ENCODE assay signal across 1 cellular context in the genomic region with DNA sequence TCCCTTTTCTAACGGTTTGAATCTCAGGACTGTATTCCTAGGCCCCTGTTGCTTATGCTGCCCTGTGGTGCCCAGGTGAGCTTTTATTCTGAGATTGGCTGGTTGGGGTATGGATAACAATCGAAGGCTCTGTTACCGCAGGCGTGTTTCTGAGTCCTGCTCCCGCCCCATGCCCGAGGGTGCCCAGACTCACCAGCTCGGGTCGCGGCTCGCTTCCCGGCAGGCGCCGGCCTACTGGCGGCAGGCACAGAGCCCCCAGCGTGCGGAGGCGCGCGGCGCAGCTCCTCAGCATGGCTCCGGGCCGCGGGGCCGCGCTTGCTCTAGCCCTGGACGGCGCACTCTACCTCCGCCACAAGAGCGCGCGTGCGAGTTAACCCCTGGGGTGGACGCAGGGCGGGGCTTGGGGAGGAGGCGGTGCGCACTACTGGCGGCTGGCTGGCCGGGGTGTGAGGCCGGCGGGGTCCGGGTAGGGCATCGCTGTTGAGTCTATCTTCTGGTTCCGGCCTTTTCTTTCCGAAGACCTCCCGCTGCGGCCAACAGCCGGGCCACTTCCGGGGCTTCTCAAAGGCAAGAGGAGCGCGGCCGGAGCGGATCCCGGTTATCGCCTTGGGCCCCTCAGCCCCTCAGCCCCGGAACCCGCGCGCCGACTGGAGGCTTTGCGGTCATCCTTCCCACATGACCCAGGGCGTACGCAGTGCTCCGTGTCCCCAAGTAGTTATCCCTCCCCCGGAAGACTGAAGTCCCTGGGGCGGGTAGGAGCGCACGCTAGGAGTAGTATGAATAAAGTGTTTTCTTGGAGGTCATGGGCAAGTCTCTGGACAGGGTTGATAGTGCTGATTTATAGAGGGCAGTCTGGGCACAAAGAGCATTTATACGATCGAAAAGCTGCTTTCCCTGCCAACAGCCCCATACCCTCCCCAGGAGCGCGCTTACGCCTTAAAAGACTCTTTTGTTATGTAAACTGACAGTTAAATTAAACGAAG.
TF ChIP-seq lines count a peak whose summit lies in the region.

Gene THEM4 (minus strand): TSS at position 345 of the 983 bp plus-strand sequence. CDS start 53 bp downstream, at position 292.

TF ChIP-seq in K562, 482 proteins besides CTCF, POLR2A, EP300 and RAD21 (continued from another document and continues in another):
- TF ChIP-seq PRDM10 (IDR thresholded peaks at IDR 0.05; ENCODE audit: partially characterized antibody) = peak; percentile 74
- peak in 1 of 2 experiments; percentile 78; a peak in 2 of 4 replicates for TF ChIP-seq SRF (CRISPR knock-in tag; IDR thresholded peaks at IDR 0.05)
- no peak for TF ChIP-seq HNRNPUL1 (IDR thresholded peaks at IDR 0.05; ENCODE audit: low read length)
- peak; percentile 95 for TF ChIP-seq CXXC5 (CRISPR knock-in tag; IDR thresholded peaks at IDR 0.05)
- peak; percentile 29; the same call in 1 of the 2 replicates for TF ChIP-seq ZBTB43 (CRISPR knock-in tag; IDR thresholded peaks at IDR 0.05)
- no peak for TF ChIP-seq NFYB (IDR thresholded peaks at IDR 0.05; ENCODE audit: extremely low read depth, insufficient read length)
- peak; percentile 62 to 78 for TF ChIP-seq E2F6 (IDR thresholded peaks at IDR 0.05; ENCODE audit: borderline replicate concordance in 1 of 2, extremely low read depth in 1 of 2, insufficient read depth in 1 of 2, insufficient read length in 1 of 2, low read depth in 1 of 2, low read length in 1 of 2, poor library complexity in 1 of 2, severe bottlenecking in 1 of 2)
- TF ChIP-seq ARID1B (IDR thresholded peaks at IDR 0.05) = peak; percentile 52; the same call in 1 of the 2 replicates
- TF ChIP-seq SMARCC2 (IDR thresholded peaks at IDR 0.05; ENCODE audit: low read depth) = no peak
- TF ChIP-seq RBM25 (IDR thresholded peaks at IDR 0.05; ENCODE audit: low read depth, low read length, severe bottlenecking) = peak; percentile 4
- TF ChIP-seq SMARCE1 (IDR thresholded peaks at IDR 0.05) = 0 out of 2 replicates have a peak, but pooled peaks have one; percentile 10
- TF ChIP-seq TBP (optimal IDR thresholded peaks at IDR 0.05; ENCODE audit: low read depth, low read length) = peak; percentile 93
- peak; percentile 57 for TF ChIP-seq PML (IDR thresholded peaks at IDR 0.05; ENCODE audit: low read length)
- no peak for TF ChIP-seq ZNF785 (CRISPR knock-in tag; IDR thresholded peaks at IDR 0.05)
- TF ChIP-seq ZBED1 (IDR thresholded peaks at IDR 0.05) = no peak
- TF ChIP-seq NFRKB (IDR thresholded peaks at IDR 0.05; ENCODE audit: low read depth) = no peak
- TF ChIP-seq NR1H2 (CRISPR knock-in tag; IDR thresholded peaks at IDR 0.05) = peak; percentile 78; the same call in 1 of the 2 replicates
- TF ChIP-seq DIDO1 (tag; IDR thresholded peaks at IDR 0.05; ENCODE audit: low read depth) = peak; percentile 82
- TF ChIP-seq, protein P1, sequence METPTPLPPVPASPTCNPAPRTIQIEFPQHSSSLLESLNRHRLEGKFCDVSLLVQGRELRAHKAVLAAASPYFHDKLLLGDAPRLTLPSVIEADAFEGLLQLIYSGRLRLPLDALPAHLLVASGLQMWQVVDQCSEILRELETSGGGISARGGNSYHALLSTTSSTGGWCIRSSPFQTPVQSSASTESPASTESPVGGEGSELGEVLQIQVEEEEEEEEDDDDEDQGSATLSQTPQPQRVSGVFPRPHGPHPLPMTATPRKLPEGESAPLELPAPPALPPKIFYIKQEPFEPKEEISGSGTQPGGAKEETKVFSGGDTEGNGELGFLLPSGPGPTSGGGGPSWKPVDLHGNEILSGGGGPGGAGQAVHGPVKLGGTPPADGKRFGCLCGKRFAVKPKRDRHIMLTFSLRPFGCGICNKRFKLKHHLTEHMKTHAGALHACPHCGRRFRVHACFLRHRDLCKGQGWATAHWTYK (CRISPR knock-in tag; IDR thresholded peaks at IDR 0.05) = 0 out of 2 replicates have a peak, but pooled peaks have one; percentile 26
- no peak for TF ChIP-seq NUFIP1 (IDR thresholded peaks at IDR 0.05; ENCODE audit: partially characterized antibody)
- TF ChIP-seq ZFP30 (CRISPR knock-in tag; IDR thresholded peaks at IDR 0.05; ENCODE audit: borderline replicate concordance) = no peak
- TF ChIP-seq ETV1 (tag; conservative IDR thresholded peaks at IDR 0.05; ENCODE audit: low read depth) = peak; percentile 91
- TF ChIP-seq IFI16 (CRISPR knock-in tag; IDR thresholded peaks at IDR 0.05) = no peak
- TF ChIP-seq ZNF561 (CRISPR knock-in tag; conservative IDR thresholded peaks at IDR 0.05) = no peak
- peak; percentile 85 for TF ChIP-seq ATF7 (IDR thresholded peaks at IDR 0.05)
- peak; percentile 54; the same call in 1 of the 2 replicates for TF ChIP-seq KAT7 (CRISPR knock-in tag; IDR thresholded peaks at IDR 0.05; ENCODE audit: borderline replicate concordance)
- TF ChIP-seq CC2D1A (IDR thresholded peaks at IDR 0.05) = peak; percentile 49; the same call in 1 of the 2 replicates
- TF ChIP-seq XRCC3 (IDR thresholded peaks at IDR 0.05) = no peak
- TF ChIP-seq, protein P2, sequence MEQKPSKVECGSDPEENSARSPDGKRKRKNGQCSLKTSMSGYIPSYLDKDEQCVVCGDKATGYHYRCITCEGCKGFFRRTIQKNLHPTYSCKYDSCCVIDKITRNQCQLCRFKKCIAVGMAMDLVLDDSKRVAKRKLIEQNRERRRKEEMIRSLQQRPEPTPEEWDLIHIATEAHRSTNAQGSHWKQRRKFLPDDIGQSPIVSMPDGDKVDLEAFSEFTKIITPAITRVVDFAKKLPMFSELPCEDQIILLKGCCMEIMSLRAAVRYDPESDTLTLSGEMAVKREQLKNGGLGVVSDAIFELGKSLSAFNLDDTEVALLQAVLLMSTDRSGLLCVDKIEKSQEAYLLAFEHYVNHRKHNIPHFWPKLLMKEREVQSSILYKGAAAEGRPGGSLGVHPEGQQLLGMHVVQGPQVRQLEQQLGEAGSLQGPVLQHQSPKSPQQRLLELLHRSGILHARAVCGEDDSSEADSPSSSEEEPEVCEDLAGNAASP (IDR thresholded peaks at IDR 0.05) = no peak
- peak in 2 of 3 experiments; percentile 84 to 86 for TF ChIP-seq YY1 (IDR thresholded peaks at IDR 0.05; ENCODE audit: borderline replicate concordance in 1 of 3, control insufficient read depth in 1 of 3, extremely low read depth in 1 of 3, insufficient read depth in 3 of 3, insufficient read length in 1 of 3, insufficient replicate concordance in 2 of 3, low read depth in 1 of 3, low read length in 2 of 3)
- peak; percentile 75; the same call in 1 of the 2 replicates for TF ChIP-seq NR2C2 (CRISPR knock-in tag; IDR thresholded peaks at IDR 0.05)
- peak; percentile 96 for TF ChIP-seq NR2C2 (tag; IDR thresholded peaks at IDR 0.05)
- TF ChIP-seq ZNF282 (CRISPR knock-in tag; IDR thresholded peaks at IDR 0.05) = 0 out of 2 replicates have a peak, but pooled peaks have one; percentile 24
- TF ChIP-seq, protein P3, sequence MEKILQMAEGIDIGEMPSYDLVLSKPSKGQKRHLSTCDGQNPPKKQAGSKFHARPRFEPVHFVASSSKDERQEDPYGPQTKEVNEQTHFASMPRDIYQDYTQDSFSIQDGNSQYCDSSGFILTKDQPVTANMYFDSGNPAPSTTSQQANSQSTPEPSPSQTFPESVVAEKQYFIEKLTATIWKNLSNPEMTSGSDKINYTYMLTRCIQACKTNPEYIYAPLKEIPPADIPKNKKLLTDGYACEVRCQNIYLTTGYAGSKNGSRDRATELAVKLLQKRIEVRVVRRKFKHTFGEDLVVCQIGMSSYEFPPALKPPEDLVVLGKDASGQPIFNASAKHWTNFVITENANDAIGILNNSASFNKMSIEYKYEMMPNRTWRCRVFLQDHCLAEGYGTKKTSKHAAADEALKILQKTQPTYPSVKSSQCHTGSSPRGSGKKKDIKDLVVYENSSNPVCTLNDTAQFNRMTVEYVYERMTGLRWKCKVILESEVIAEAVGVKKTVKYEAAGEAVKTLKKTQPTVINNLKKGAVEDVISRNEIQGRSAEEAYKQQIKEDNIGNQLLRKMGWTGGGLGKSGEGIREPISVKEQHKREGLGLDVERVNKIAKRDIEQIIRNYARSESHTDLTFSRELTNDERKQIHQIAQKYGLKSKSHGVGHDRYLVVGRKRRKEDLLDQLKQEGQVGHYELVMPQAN (IDR thresholded peaks at IDR 0.05; ENCODE audit: borderline replicate concordance) = peak; percentile 35; the same call in 1 of the 2 replicates
- TF ChIP-seq, protein P4, sequence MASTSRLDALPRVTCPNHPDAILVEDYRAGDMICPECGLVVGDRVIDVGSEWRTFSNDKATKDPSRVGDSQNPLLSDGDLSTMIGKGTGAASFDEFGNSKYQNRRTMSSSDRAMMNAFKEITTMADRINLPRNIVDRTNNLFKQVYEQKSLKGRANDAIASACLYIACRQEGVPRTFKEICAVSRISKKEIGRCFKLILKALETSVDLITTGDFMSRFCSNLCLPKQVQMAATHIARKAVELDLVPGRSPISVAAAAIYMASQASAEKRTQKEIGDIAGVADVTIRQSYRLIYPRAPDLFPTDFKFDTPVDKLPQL (IDR thresholded peaks at IDR 0.05; ENCODE audit: extremely low read depth, insufficient read length) = no peak
- peak; percentile 89 for TF ChIP-seq TOE1 (IDR thresholded peaks at IDR 0.05; ENCODE audit: borderline replicate concordance)
- TF ChIP-seq TOE1 (CRISPR knock-in tag; IDR thresholded peaks at IDR 0.05; ENCODE audit: borderline replicate concordance, low read depth) = no peak
- TF ChIP-seq MAFF (IDR thresholded peaks at IDR 0.05; ENCODE audit: low read length) = no peak
- TF ChIP-seq CREM (IDR thresholded peaks at IDR 0.05; ENCODE audit: low read depth) = peak; percentile 97
- TF ChIP-seq ILK (tag; IDR thresholded peaks at IDR 0.05; ENCODE audit: borderline replicate concordance, low read depth) = no peak
- peak; percentile 98 for TF ChIP-seq ZEB2 (IDR thresholded peaks at IDR 0.05)
- TF ChIP-seq, protein P5, sequence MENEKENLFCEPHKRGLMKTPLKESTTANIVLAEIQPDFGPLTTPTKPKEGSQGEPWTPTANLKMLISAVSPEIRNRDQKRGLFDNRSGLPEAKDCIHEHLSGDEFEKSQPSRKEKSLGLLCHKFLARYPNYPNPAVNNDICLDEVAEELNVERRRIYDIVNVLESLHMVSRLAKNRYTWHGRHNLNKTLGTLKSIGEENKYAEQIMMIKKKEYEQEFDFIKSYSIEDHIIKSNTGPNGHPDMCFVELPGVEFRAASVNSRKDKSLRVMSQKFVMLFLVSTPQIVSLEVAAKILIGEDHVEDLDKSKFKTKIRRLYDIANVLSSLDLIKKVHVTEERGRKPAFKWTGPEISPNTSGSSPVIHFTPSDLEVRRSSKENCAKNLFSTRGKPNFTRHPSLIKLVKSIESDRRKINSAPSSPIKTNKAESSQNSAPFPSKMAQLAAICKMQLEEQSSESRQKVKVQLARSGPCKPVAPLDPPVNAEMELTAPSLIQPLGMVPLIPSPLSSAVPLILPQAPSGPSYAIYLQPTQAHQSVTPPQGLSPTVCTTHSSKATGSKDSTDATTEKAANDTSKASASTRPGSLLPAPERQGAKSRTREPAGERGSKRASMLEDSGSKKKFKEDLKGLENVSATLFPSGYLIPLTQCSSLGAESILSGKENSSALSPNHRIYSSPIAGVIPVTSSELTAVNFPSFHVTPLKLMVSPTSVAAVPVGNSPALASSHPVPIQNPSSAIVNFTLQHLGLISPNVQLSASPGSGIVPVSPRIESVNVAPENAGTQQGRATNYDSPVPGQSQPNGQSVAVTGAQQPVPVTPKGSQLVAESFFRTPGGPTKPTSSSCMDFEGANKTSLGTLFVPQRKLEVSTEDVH (IDR thresholded peaks at IDR 0.05; ENCODE audit: low read depth, partially characterized antibody) = peak; percentile 83
- TF ChIP-seq HDAC3 (IDR thresholded peaks at IDR 0.05; ENCODE audit: borderline replicate concordance, partially characterized antibody) = peak; percentile 60
- TF ChIP-seq ARID3B (CRISPR knock-in tag; IDR thresholded peaks at IDR 0.05; ENCODE audit: borderline replicate concordance) = no peak
